In the genomic region with DNA sequence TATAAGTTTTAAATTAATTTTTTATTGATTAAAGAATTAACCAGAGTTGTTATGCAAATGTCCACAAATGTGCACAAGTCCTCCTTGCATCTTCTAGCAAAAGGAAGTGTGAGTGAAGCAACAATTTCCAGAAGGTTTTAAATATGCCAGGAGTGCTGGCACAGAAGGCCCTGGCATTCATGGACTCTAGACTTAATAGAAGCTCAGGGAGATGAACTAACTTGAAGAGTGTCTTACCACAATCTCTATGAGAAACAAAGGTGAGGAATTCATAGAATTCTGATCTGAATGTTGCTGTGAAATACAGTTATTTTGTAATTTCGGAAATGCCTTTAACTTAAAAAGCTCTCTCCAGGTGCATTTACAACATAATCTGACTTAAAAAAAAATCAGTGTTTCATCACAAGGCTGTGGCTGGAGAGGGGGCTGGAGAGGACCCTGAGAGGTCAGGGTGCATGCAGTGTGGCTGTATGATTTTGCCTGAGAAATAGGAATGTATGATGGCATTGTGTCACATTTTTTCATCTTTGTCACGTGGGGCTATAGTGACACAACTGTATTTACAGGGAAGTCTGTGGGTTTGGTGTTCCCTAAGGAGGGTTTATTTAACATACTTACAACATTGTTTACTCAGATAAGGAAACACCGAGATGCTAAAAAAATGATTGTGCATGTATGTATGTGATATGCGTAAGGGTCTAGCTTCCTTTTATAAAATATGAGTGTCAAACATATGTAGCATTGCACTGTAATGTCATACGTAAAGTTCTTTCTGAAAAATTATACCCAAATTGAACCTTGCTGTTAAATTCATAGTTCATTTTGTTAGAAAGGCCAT, we compare ENCODE assay signal across 13 cellular contexts.
DNase-seq lines count a peak whose midpoint lies in the region; ATAC-seq, FAIRE-seq and TF ChIP-seq lines count a peak whose summit lies in the region.
"Had no signal": no experiment of that assay in that cellular context is flagged by ENCODE, and none has a peak within 500 bp of the region (broad histone marks: within the 10 kb centered on the region; RNA-seq: fewer than 3 reads in every experiment).

No MANE protein-coding gene starts in this region.

- H3K27me3 Mint-ChIP-seq in naive thymus-derived CD8-positive, alpha-beta T cell, result no peaks in the 10 kb centered on the region
- H3K27me3 Mint-ChIP-seq: activated CD4-positive, alpha-beta memory T cell treated with anti-CD3 and anti-CD28 coated beads for 36 hours had no signal

- H3K36me3 Mint-ChIP-seq in naive thymus-derived CD8-positive, alpha-beta T cell, result no peaks in the 10 kb centered on the region
- H3K36me3 Mint-ChIP-seq: activated CD4-positive, alpha-beta memory T cell treated with anti-CD3 and anti-CD28 coated beads for 36 hours had no signal

- no peak for TF ChIP-seq POLR2A in A549 (IDR thresholded peaks at IDR 0.05; ENCODE audit: low read length)
- TF ChIP-seq POLR2A in H54 (IDR thresholded peaks at IDR 0.05; ENCODE audit: low read depth, low read length), result no peak

- DNase-seq in A549 (ENCODE audit: low read depth in 1 of 2, low spot score in 1 of 2) (peak in 1 of 2 experiments; percentile 41), HuH-7.5 (ENCODE audit: low spot score) (peak; percentile 38), caudate nucleus (lab: John Stamatoyannopoulos, UW) (no peak), H54 (ENCODE audit: insufficient read length, low spot score) (no peak), COLO829 (ENCODE audit: low spot score) (no peak), NCI-H2196 treated with DMSO at 0.1 percent for 48 hours (lab: John Stamatoyannopoulos, UW; ENCODE audit: unreplicated experiment) (no peak)
- DNase-seq in naive thymus-derived CD8-positive, alpha-beta T cell, result no peak
- no peak for DNase-seq in effector CD4-positive, alpha-beta T cell
- DNase-seq: activated CD4-positive, alpha-beta memory T cell treated with anti-CD3 and anti-CD28 coated beads for 36 hours; NCI-H1436 treated with DMSO at 0.1 percent for 48 hours; stimulated activated naive CD4-positive, alpha-beta T cell had no signal

- TF ChIP-seq RAD21 in A549 (conservative IDR thresholded peaks at IDR 0.05 in 1 of 2, IDR thresholded peaks at IDR 0.05 in 1 of 2), result no peak

- peak; percentile 14 to 33; a peak in 2 of 6 replicates for ATAC-seq in A549
- ATAC-seq in naive thymus-derived CD8-positive, alpha-beta T cell, result no peak

- peak overlapping the region in 5 of 10 donors; percentile 1 to 31 (median 15) for H3K4me3 Mint-ChIP-seq in naive thymus-derived CD8-positive, alpha-beta T cell
- H3K4me3 Mint-ChIP-seq: activated CD4-positive, alpha-beta memory T cell treated with anti-CD3 and anti-CD28 coated beads for 36 hours had no signal

- H3K9me3 Mint-ChIP-seq in naive thymus-derived CD8-positive, alpha-beta T cell, result no peaks in the 10 kb centered on the region
- H3K9me3 Mint-ChIP-seq: activated CD4-positive, alpha-beta memory T cell treated with anti-CD3 and anti-CD28 coated beads for 36 hours had no signal

- no peak for TF ChIP-seq EP300 in A549 (IDR thresholded peaks at IDR 0.05)

- no peak overlapping the region for H3K4me3 ChIP-seq in A549

- peak overlapping the region; percentile 58 for H3K4me2 ChIP-seq in A549

- peak overlapping the region in 9 of 10 donors; percentile 1 to 82 (median 32) for H3K27ac Mint-ChIP-seq in naive thymus-derived CD8-positive, alpha-beta T cell
- H3K27ac Mint-ChIP-seq: activated CD4-positive, alpha-beta memory T cell treated with anti-CD3 and anti-CD28 coated beads for 36 hours; activated naive CD4-positive, alpha-beta T cell treated with anti-CD3 and anti-CD28 coated beads, Interleukin-2, amount 50 U/mL, for 72 hours had no signal

- no peaks in the 10 kb centered on the region for H3K9me3 ChIP-seq in A549

- peaks cover 72% of the 10 kb centered on the region for H3K4me1 ChIP-seq in A549

- no peak for TF ChIP-seq CTCF in A549 (IDR thresholded peaks at IDR 0.05)

- CTCF ChIA-PET in A549 (lab: Yijun Ruan, JAX), result interaction anchor here (0.6 to 1.5 kb wide), 4 partner anchors 43 to 421 kb away, joined by 3 to 4 read pairs (median 4); no protein-coding TSS in a partner anchor

- H3K27ac ChIP-seq in A549, result peak overlapping the region; percentile 42 to 70; a peak in 5 of 6 replicates
- peak overlapping the region; percentile 2 for H3K27ac ChIP-seq in caudate nucleus (ENCODE audit: low read depth, low read length)

- FAIRE-seq in A549 (lab: Jason Lieb, UNC) (no peak), H54 (lab: Jason Lieb, UNC) (no peak)
- FAIRE-seq: G401.6 had no signal

- POLR2A ChIA-PET in A549 (lab: Yijun Ruan, JAX), result interaction anchor here (0.6 kb wide), 1 partner anchor 8 kb away, joined by 4 read pairs; no protein-coding TSS in a partner anchor
- POLR2A ChIA-PET in naive thymus-derived CD8-positive, alpha-beta T cell (lab: Charles Lee), result interaction anchor here (0.8 to 1.2 kb wide), 2 partner anchors 11 to 66 kb away, joined by 3 read pairs; a partner anchor contains a TSS

- 51% methylated on average over 5 of the region's 5 CpGs for WGBS in A549 (ENCODE audit: missing lambda C conversion rate)

- H3K4me1 Mint-ChIP-seq in naive thymus-derived CD8-positive, alpha-beta T cell, result peaks cover 34 to 77% (median 74%) of the 10 kb centered on the region in 4 donors

TF ChIP-seq in A549, 52 proteins besides CTCF, POLR2A, EP300 and RAD21:
- TF ChIP-seq ZFP36 (IDR thresholded peaks at IDR 0.05; ENCODE audit: borderline replicate concordance, partially characterized antibody) (no peak), CEBPB (IDR thresholded peaks at IDR 0.05) (no peak), JUN (IDR thresholded peaks at IDR 0.05) (no peak), ZSCAN20 (CRISPR knock-in tag; IDR thresholded peaks at IDR 0.05) (no peak), JUNB (IDR thresholded peaks at IDR 0.05) (peak; percentile 29; the same call in 1 of the 2 replicates)
- TF ChIP-seq, protein P1, sequence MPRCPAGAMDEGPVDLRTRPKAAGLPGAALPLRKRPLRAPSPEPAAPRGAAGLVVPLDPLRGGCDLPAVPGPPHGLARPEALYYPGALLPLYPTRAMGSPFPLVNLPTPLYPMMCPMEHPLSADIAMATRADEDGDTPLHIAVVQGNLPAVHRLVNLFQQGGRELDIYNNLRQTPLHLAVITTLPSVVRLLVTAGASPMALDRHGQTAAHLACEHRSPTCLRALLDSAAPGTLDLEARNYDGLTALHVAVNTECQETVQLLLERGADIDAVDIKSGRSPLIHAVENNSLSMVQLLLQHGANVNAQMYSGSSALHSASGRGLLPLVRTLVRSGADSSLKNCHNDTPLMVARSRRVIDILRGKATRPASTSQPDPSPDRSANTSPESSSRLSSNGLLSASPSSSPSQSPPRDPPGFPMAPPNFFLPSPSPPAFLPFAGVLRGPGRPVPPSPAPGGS (IDR thresholded peaks at IDR 0.05), result no peak
- TF ChIP-seq, protein P2, sequence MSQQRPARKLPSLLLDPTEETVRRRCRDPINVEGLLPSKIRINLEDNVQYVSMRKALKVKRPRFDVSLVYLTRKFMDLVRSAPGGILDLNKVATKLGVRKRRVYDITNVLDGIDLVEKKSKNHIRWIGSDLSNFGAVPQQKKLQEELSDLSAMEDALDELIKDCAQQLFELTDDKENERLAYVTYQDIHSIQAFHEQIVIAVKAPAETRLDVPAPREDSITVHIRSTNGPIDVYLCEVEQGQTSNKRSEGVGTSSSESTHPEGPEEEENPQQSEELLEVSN (IDR thresholded peaks at IDR 0.05; ENCODE audit: borderline replicate concordance, low read depth), result no peak
- TF ChIP-seq, protein P3, sequence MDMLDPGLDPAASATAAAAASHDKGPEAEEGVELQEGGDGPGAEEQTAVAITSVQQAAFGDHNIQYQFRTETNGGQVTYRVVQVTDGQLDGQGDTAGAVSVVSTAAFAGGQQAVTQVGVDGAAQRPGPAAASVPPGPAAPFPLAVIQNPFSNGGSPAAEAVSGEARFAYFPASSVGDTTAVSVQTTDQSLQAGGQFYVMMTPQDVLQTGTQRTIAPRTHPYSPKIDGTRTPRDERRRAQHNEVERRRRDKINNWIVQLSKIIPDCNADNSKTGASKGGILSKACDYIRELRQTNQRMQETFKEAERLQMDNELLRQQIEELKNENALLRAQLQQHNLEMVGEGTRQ (IDR thresholded peaks at IDR 0.05), result peak; percentile 73

Comparison
In these comparisons a context has a peak if more than half of its experiments do, and no peak if none do; other contexts are left out.
1. ATAC-seq: peak in A549 (2 of 2); none in naive thymus-derived CD8-positive, alpha-beta T cell (0 of 2).